In genomic region chr3:44321335-44321734, GRCh38 we compare ENCODE assay signal across 24 cellular contexts.
"Had no signal": no experiment of that assay in that cellular context is flagged by ENCODE, and none has a peak within 500 bp of the region (broad histone marks: within the 10 kb centered on the region; RNA-seq: fewer than 3 reads in every experiment).

No MANE protein-coding gene starts in this region.

- H3K4me1 ChIP-seq: heart right ventricle, left ventricle myocardium inferior, suprapubic skin, tibial nerve had no signal

- H3K9me3 ChIP-seq: heart right ventricle, left ventricle myocardium inferior, neutrophil, ovary, suprapubic skin, tibial nerve had no signal

- DNase-seq: activated CD4-positive, alpha-beta T cell treated with anti-CD3 and anti-CD28 coated beads, Interleukin-2, amount 10 ng/mL, durations not matched to agents 7 days and 5 days; activated CD4-positive, CD25-positive, alpha-beta regulatory T cell treated with anti-CD3 and anti-CD28 coated beads, Interleukin-2, amount 50 U/mL, for 72 hours; activated CD8-positive, alpha-beta memory T cell treated with anti-CD3 and anti-CD28 coated beads, Interleukin-2, amount 10 ng/mL, durations not matched to agents 7 days and 5 days; activated CD8-positive, alpha-beta T cell treated with anti-CD3 and anti-CD28 coated beads for 36 hours; activated gamma-delta T cell; activated T-cell treated with anti-CD3 and anti-CD28 coated beads for 4 hours; anterior cingulate cortex; dermis blood vessel endothelial cell; effector CD8-positive, alpha-beta T cell; erythroblast; foreskin fibroblast; heart right ventricle; kidney; left ventricle myocardium inferior; mammary epithelial cell; midbrain; ovary; right cardiac atrium; stimulated activated CD4-positive, alpha-beta T cell treated with anti-CD3 and anti-CD28 coated beads, Interleukin-1b, Interleukin-23, amount 100 ng/mL, for 48 hours; stimulated activated naive CD8-positive, alpha-beta T cell treated with anti-CD3 and anti-CD28 coated beads, Interleukin-15, amount 100 ng/mL, for 72 hours; T-helper 2 cell had no signal

- H3K36me3 ChIP-seq: heart right ventricle, left ventricle myocardium inferior, neutrophil, ovary, suprapubic skin, tibial nerve had no signal

- H3K4me3 ChIP-seq: heart right ventricle, left ventricle myocardium inferior, ovary, suprapubic skin, tibial nerve had no signal

- H3K27ac ChIP-seq: heart right ventricle, left ventricle myocardium inferior, neutrophil, ovary, suprapubic skin, tibial nerve had no signal

- ATAC-seq: activated CD8-positive, alpha-beta memory T cell treated with anti-CD3 and anti-CD28 coated beads, Interleukin-2, amount 10 ng/mL, durations not matched to agents 7 days and 5 days; activated CD8-positive, alpha-beta T cell treated with anti-CD3 and anti-CD28 coated beads for 36 hours; heart right ventricle; right cardiac atrium; stimulated activated naive CD8-positive, alpha-beta T cell treated with anti-CD3 and anti-CD28 coated beads, Interleukin-15, amount 100 ng/mL, for 72 hours had no signal

- H3K27me3 ChIP-seq: neutrophil, ovary, tibial nerve had no signal
